Comparison of ENCODE assay signal across 20 cellular contexts in the genomic region with DNA sequence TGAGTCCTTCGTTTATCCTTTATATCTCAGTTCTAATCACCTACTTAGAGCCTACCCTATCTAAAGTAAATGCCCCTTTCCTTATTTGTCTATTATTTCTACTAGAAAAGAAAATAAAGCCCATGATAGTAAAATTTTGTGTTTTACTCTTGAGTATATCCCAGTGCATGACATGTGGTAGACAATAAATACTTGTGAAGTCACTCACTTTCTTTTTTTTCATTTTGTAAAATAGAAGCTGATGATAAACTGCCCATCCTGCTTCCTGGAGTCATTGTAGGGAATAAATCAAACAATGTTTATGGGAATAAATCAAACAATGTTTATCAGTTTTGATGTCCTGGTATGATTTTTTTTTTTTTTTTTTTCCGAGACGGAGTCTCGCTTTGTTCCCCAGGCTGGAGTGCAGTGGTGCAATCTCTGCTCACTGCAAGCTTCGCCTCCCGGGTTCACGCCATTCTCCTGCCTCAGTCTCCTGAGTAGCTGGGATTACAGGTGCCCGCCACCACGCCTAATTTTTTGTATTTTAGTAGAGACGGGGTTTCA. TPM values are rescaled to one million over a fixed set of nuclear protein-coding genes. Genes with fewer than 3 reads are reported as not detected.
A peak's percentile ranks its signal among the peaks of the same experiment; 100 is the strongest.
DNase-seq lines count a peak whose midpoint lies in the region; ATAC-seq and TF ChIP-seq lines count a peak whose summit lies in the region.
"Had no signal": no experiment of that assay in that cellular context is flagged by ENCODE, and none has a peak within 500 bp of the region (broad histone marks: within the 10 kb centered on the region; RNA-seq: fewer than 3 reads in every experiment).

No MANE protein-coding gene starts in this region.

- H3K9me2 ChIP-seq in PC-3 (replicated peaks; ENCODE audit: low read length) (no peaks in the 10 kb centered on the region), hepatocyte (replicated peaks; ENCODE audit: insufficient read depth) (no peaks in the 10 kb centered on the region)

- H3K9ac ChIP-seq in PC-3 (ENCODE audit: low read length): no peak overlapping the region
- H3K9ac ChIP-seq: BLaER1 treated with 17β-estradiol and CSF1 and Interleukin-3, amounts not matched to agents 10 nM and 100 nM; GM23248 had no signal

- CTCF ChIA-PET in HEK293T (lab: Yijun Ruan, JAX): interaction anchor here (0.6 kb wide), 1 partner anchor 63 kb away, joined by 3 read pairs; no protein-coding TSS in a partner anchor
- CTCF ChIA-PET in PC-3 (lab: Charles Lee): interaction anchor here (0.7 kb wide), 1 partner anchor 100 kb away, joined by 3 read pairs; no protein-coding TSS in a partner anchor

- H3K4me2 ChIP-seq in PC-3 (ENCODE audit: low read length) (no peak overlapping the region), hepatocyte (no peak overlapping the region)
- H3K4me2 ChIP-seq: BLaER1 treated with 17β-estradiol and CSF1 and Interleukin-3, amounts not matched to agents 10 nM and 100 nM had no signal

- DNase-seq in HEK293T (ENCODE audit: extremely low spot score) (no peak), PC-3 (no peak), fibroblast of villous mesenchyme (ENCODE audit: low read depth) (peak; percentile 30), AG08396 (ENCODE audit: low spot score) (no peak), hepatocyte (ENCODE audit: low spot score) (no peak), T-helper 2 cell (no peak)
- DNase-seq: AML-193; BE2C; Calu3; CD4-positive, alpha-beta memory T cell; COR-L47; DMS53; DMS79 treated with DMSO at 0.1 percent for 48 hours; GM23248; H7; HCEC 1CT; HFFc6 had no signal

- POLR2A ChIA-PET in HEK293T (lab: Yijun Ruan, JAX): no interaction called here
- POLR2A ChIA-PET in PC-3 (lab: Charles Lee; ENCODE audit: unreplicated experiment): interaction anchor here (0.7 kb wide), 1 partner anchor 51 kb away, joined by 22 read pairs; no protein-coding TSS in a partner anchor

- no peaks in the 10 kb centered on the region for H3F3A ChIP-seq in PC-3 (ENCODE audit: low read length, unreplicated experiment)

- H3K27ac ChIP-seq in C4-2B (peak overlapping the region; percentile 46; the same call in 1 of the 2 replicates), PC-3 (ENCODE audit: low read length) (no peak overlapping the region), hepatocyte (no peak overlapping the region)
- H3K27ac ChIP-seq: 22Rv1; BLaER1 treated with 17β-estradiol and CSF1 and Interleukin-3, amounts not matched to agents 10 nM and 100 nM; GM23248 had no signal

- H3K4me1 ChIP-seq in PC-3 (ENCODE audit: insufficient read depth, low read length) (no peaks in the 10 kb centered on the region), hepatocyte (ENCODE audit: insufficient read depth) (no peaks in the 10 kb centered on the region)

- no peak overlapping the region for H3K4me3 ChIP-seq in PC-3 (ENCODE audit: low read length)
- H3K4me3 ChIP-seq in fibroblast of villous mesenchyme (ENCODE audit: low read depth, low read length): no peak overlapping the region
- no peak overlapping the region for H3K4me3 ChIP-seq in hepatocyte
- H3K4me3 ChIP-seq: BLaER1 treated with 17β-estradiol and CSF1 and Interleukin-3, amounts not matched to agents 10 nM and 100 nM; GM23248 had no signal

- H3K9me3 ChIP-seq in PC-3 (ENCODE audit: low read length): no peaks in the 10 kb centered on the region
- H3K9me3 ChIP-seq in hepatocyte (ENCODE audit: low read depth): no peaks in the 10 kb centered on the region
- H3K9me3 ChIP-seq: BE2C; BLaER1 treated with 17β-estradiol and CSF1 and Interleukin-3, amounts not matched to agents 10 nM and 100 nM had no signal

- H3K79me2 ChIP-seq in PC-3 (ENCODE audit: low read length): no peaks in the 10 kb centered on the region
- peaks cover 23% of the 10 kb centered on the region for H3K79me2 ChIP-seq in hepatocyte

- H2AFZ ChIP-seq in PC-3 (ENCODE audit: low read length): no peak overlapping the region
- no peak overlapping the region for H2AFZ ChIP-seq in hepatocyte
- H2AFZ ChIP-seq: GM23248 had no signal

- no peak for TF ChIP-seq CTCF in C4-2B (conservative IDR thresholded peaks at IDR 0.05)
- TF ChIP-seq CTCF in PC-3 (conservative IDR thresholded peaks at IDR 0.05; ENCODE audit: low read depth, low read length): no peak
- no peak for TF ChIP-seq CTCF in fibroblast of villous mesenchyme (IDR thresholded peaks at IDR 0.05; ENCODE audit: insufficient read depth, low read depth, low read length)
- no peak for TF ChIP-seq CTCF in hepatocyte (IDR thresholded peaks at IDR 0.05; ENCODE audit: poor library complexity)

- H4K20me1 ChIP-seq in PC-3 (ENCODE audit: low read length) (no peaks in the 10 kb centered on the region), hepatocyte (ENCODE audit: insufficient read depth, poor library complexity, severe bottlenecking) (no peaks in the 10 kb centered on the region)

- BruUV-seq in PC-3 (replicated peaks; lab: Mats Ljungman, UMichigan): no TSS peak

- H3K27me3 ChIP-seq in PC-3 (ENCODE audit: low read length) (no peaks in the 10 kb centered on the region), hepatocyte (no peaks in the 10 kb centered on the region)
- H3K27me3 ChIP-seq: BE2C; BLaER1 treated with 17β-estradiol and CSF1 and Interleukin-3, amounts not matched to agents 10 nM and 100 nM had no signal

- intact Hi-C loops in PC-3 (cut with micrococcal nuclease): no loop called here

- peak; percentile 70 for ATAC-seq in PC-3

- H3K36me3 ChIP-seq in PC-3 (ENCODE audit: low read depth, low read length): no peaks in the 10 kb centered on the region
- H3K36me3 ChIP-seq in hepatocyte (replicated peaks; ENCODE audit: insufficient read depth, low read depth): no peaks in the 10 kb centered on the region
- H3K36me3 ChIP-seq: BE2C had no signal

- 97% methylated on average over 7 of the region's 10 CpGs for WGBS in hepatocyte (ENCODE audit: low lambda C conversion rate, missing lambda C conversion rate)

TF ChIP-seq in HEK293T, 16 proteins besides CTCF, POLR2A, EP300 and RAD21:
- TF ChIP-seq SUZ12 (IDR thresholded peaks at IDR 0.05): no peak
- peak; percentile 83 for TF ChIP-seq ZNF384 (IDR thresholded peaks at IDR 0.05)
- TF ChIP-seq, protein P1, sequence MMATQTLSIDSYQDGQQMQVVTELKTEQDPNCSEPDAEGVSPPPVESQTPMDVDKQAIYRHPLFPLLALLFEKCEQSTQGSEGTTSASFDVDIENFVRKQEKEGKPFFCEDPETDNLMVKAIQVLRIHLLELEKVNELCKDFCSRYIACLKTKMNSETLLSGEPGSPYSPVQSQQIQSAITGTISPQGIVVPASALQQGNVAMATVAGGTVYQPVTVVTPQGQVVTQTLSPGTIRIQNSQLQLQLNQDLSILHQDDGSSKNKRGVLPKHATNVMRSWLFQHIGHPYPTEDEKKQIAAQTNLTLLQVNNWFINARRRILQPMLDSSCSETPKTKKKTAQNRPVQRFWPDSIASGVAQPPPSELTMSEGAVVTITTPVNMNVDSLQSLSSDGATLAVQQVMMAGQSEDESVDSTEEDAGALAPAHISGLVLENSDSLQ (IDR thresholded peaks at IDR 0.05): peak; percentile 49
- no peak for TF ChIP-seq SP1 (IDR thresholded peaks at IDR 0.05)
- no peak for TF ChIP-seq ARNT (IDR thresholded peaks at IDR 0.05)

RNA-seq across cellular contexts. Expression of a gene that starts 36.1 kb away (rescaled TPM):
- total RNA-seq in PC-3 (2014; rRNA removed) (4.4 and 5.7 TPM in 2 replicates), fibroblast of villous mesenchyme (11.0 and 17.3 TPM in 2 replicates), hepatocyte (24.3 and 25.9 TPM in 2 replicates)
- polyA plus RNA-seq in hepatocyte: 14.5 and 15.9 TPM in 2 replicates
